ENCODE assay signal across 8 cellular contexts in genomic region chr20:19815553-19815991, GRCh38. TPM values are rescaled to one million over a fixed set of nuclear protein-coding genes. Genes with fewer than 3 reads are reported as not detected.
DNase-seq lines count a peak whose midpoint lies in the region; FAIRE-seq and TF ChIP-seq lines count a peak whose summit lies in the region.

No MANE protein-coding gene starts in this region.

- peak overlapping the region; percentile 76 for H3K4me2 ChIP-seq in fibroblast of lung (ENCODE audit: extremely low read depth, insufficient read depth, low read length)

- H3K27ac ChIP-seq in fibroblast of lung (ENCODE audit: insufficient read depth, low read length) = peak overlapping the region; percentile 90

- H3K4me1 ChIP-seq in fibroblast of lung (ENCODE audit: control insufficient read depth, extremely low read depth, insufficient read depth, low read length) = peaks cover 22% of the 10 kb centered on the region

- TF ChIP-seq CTCF in GM06990 (IDR thresholded peaks at IDR 0.05; ENCODE audit: insufficient read depth, low read length, poor library complexity, severe bottlenecking) (no peak), fibroblast of lung (conservative IDR thresholded peaks at IDR 0.05 in 1 of 2, IDR thresholded peaks at IDR 0.05 in 1 of 2; ENCODE audit: low read depth in 1 of 2, low read length in 2 of 2) (no peak)

- FAIRE-seq in RCC 7860 (lab: Jason Lieb, UNC) = peak; percentile 99

- H3K9me3 ChIP-seq in fibroblast of lung (ENCODE audit: control insufficient read depth, insufficient read depth, low read depth, low read length) = no peaks in the 10 kb centered on the region

- peak overlapping the region; percentile 32 for H3K9ac ChIP-seq in fibroblast of lung (ENCODE audit: insufficient read depth, low read length)

- H2AFZ ChIP-seq in fibroblast of lung (ENCODE audit: low read length) = no peak overlapping the region

- DNase-seq in GM06990 (ENCODE audit: extremely low read depth, insufficient read length) (peak; percentile 25), RCC 7860 (ENCODE audit: low spot score) (peak; percentile 92), fibroblast of lung (ENCODE audit: low read depth in 2 of 2) (peak; percentile 91 to 99), pulmonary artery endothelial cell (ENCODE audit: low read depth, low spot score) (peak; percentile 97), HuH-7.5 (ENCODE audit: low spot score) (no peak), DMS153 (lab: John Stamatoyannopoulos, UW) (no peak), activated gamma-delta T cell (lab: John Stamatoyannopoulos, UW) (no peak), T-helper 9 cell (no peak)

- no peaks in the 10 kb centered on the region for H3K79me2 ChIP-seq in fibroblast of lung (ENCODE audit: control insufficient read depth, insufficient read depth, low read length)

- H3K4me3 ChIP-seq in GM06990 (replicated peaks; ENCODE audit: low read depth, low read length) = no peak overlapping the region
- H3K4me3 ChIP-seq in fibroblast of lung (replicated peaks in 1 of 4; ENCODE audit: control extremely low read depth in 1 of 4, insufficient read depth in 1 of 4, low read depth in 3 of 4, low read length in 4 of 4) = peak overlapping the region in 1 of 4 experiments; percentile 7

- H3K36me3 ChIP-seq in GM06990 (ENCODE audit: control insufficient read depth, insufficient read depth, low read length) (no peaks in the 10 kb centered on the region), fibroblast of lung (ENCODE audit: control insufficient read depth, insufficient read depth, low read length) (no peaks in the 10 kb centered on the region)

- no peaks in the 10 kb centered on the region for H4K20me1 ChIP-seq in fibroblast of lung (ENCODE audit: control insufficient read depth, extremely low read depth, insufficient read depth, low read length)

- H3K27me3 ChIP-seq in GM06990 (replicated peaks; ENCODE audit: control insufficient read depth, insufficient read depth, low read length) = no peaks in the 10 kb centered on the region
- no peaks in the 10 kb centered on the region for H3K27me3 ChIP-seq in fibroblast of lung (ENCODE audit: control insufficient read depth, insufficient read depth, low read length)

RNA-seq across cellular contexts. Expression of gene RIN2, which starts 57.5 kb away (rescaled TPM):
- total RNA-seq in fibroblast of lung (41.3 and 61.4 TPM in 2 replicates), pulmonary artery endothelial cell (79.8 and 104 TPM in 2 replicates)
- polyA plus RNA-seq in fibroblast of lung = 24.3 and 30.2 TPM in 2 replicates
- 24.7 and 25.7 TPM in 2 replicates for polyA plus RNA-seq in fibroblast of lung (2012)
- 24.6 and 37.2 TPM in 2 replicates for polyA minus RNA-seq in fibroblast of lung (ENCODE audit: low replicate concordance)

Comparison
In these comparisons a context has a peak if more than half of its experiments do, and no peak if none do; other contexts are left out.
1. DNase-seq: peak in GM06990 (single experiment), RCC 7860 (single experiment), fibroblast of lung (2 of 2) and pulmonary artery endothelial cell (single experiment); none in HuH-7.5 (single experiment), DMS153 (single experiment), activated gamma-delta T cell (single experiment) and T-helper 9 cell (single experiment).